In the genomic region with DNA sequence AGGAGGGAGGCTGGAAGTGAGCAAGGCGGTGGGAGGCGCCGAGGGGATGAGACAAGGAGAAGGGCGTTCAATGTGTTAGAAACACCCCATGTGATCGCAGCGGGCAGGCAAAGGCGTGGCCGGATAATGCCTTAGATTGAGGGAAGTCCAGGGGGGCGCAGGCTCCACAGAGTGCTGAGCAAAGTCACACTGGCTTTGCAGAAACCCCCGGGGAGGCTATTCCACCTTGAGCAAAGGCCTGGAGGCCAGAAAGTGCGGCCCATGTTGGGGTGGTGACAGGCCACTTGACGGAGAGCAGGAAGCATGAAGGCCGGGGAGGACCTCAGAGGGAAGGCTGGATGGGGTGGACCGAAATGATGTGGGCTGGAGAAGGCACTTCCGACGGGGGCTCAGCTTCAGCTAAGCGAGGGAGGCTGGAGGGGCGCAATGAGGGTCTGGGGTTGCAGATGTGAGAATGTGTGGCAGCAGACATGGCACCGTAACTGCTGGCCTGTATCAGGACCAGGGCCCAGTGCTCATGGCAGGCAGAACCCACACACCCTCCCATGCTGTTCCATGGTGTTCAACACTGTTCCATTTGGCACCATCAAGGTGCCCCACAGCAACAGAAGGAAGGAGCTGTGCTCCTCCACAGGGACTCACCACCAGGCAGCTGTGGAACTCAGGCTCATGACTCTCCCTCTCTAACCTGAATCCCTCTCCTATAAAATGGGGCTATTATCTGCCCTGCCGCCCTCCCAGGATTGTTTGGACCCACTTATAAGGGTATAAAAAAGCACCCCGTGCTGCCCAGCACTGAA, we compare ENCODE assay signal across 26 cellular contexts. TPM values are rescaled to one million over a fixed set of nuclear protein-coding genes. Genes with fewer than 3 reads are reported as not detected.
A peak's percentile ranks its signal among the peaks of the same experiment; 100 is the strongest.
DNase-seq lines count a peak whose midpoint lies in the region; ATAC-seq and TF ChIP-seq lines count a peak whose summit lies in the region.
"Had no signal": no experiment of that assay in that cellular context is flagged by ENCODE, and none has a peak within 500 bp of the region (broad histone marks: within the 10 kb centered on the region; RNA-seq: fewer than 3 reads in every experiment).

No MANE protein-coding gene starts in this region.

- TF ChIP-seq POLR2A in vagina (IDR thresholded peaks at IDR 0.05): no peak

- H2AFZ ChIP-seq in neuronal stem cell (ENCODE audit: low read length): no peak overlapping the region
- H2AFZ ChIP-seq: GM23248 had no signal

- peak overlapping the region; percentile 46 for H2AK5ac ChIP-seq in neuronal stem cell (ENCODE audit: low read depth, low read length)

- 70% methylated on average over 21 of the region's 21 CpGs for WGBS in right cardiac atrium
- no CpG with 5 or more reads among the region's 21 CpGs for WGBS in neuronal stem cell (ENCODE audit: extremely low coverage in 2 of 2, insufficient read length in 2 of 2, insufficient replicate concordance in 1 of 2), 2 donors

- no peaks in the 10 kb centered on the region for H3K4me1 ChIP-seq in right atrium auricular region
- H3K4me1 ChIP-seq in right cardiac atrium (ENCODE audit: control insufficient read depth, insufficient read depth, low read length): no peaks in the 10 kb centered on the region
- H3K4me1 ChIP-seq in neuronal stem cell (ENCODE audit: control insufficient read depth in 2 of 2, insufficient read depth in 1 of 2, low read depth in 1 of 2, low read length in 2 of 2): peaks cover 0 to 6% of the 10 kb centered on the region in 2 donors
- H3K4me1 ChIP-seq in vagina: no peaks in the 10 kb centered on the region
- H3K4me1 ChIP-seq: heart right ventricle had no signal

- peak overlapping the region; percentile 16 for H2BK12ac ChIP-seq in neuronal stem cell (ENCODE audit: low read length)

- no peak overlapping the region for H4K91ac ChIP-seq in neuronal stem cell (ENCODE audit: low read depth, low read length, poor library complexity)

- H3K36me3 ChIP-seq in right atrium auricular region: no peaks in the 10 kb centered on the region
- H3K36me3 ChIP-seq in neuronal stem cell (replicated peaks in 1 of 2; ENCODE audit: control insufficient read depth in 2 of 2, insufficient read depth in 2 of 2, low read length in 2 of 2): no peaks in the 10 kb centered on the region
- H3K36me3 ChIP-seq in vagina: no peaks in the 10 kb centered on the region
- H3K36me3 ChIP-seq: heart right ventricle had no signal

- no peak overlapping the region for H3K23ac ChIP-seq in neuronal stem cell (ENCODE audit: low read depth, low read length, poor library complexity)

- H3K9me3 ChIP-seq in right atrium auricular region (peaks cover 0 to 8% of the 10 kb centered on the region in 2 donors), right cardiac atrium (ENCODE audit: control insufficient read depth, low read length) (no peaks in the 10 kb centered on the region), neuronal stem cell (replicated peaks in 1 of 2; ENCODE audit: control insufficient read depth in 2 of 2, insufficient read depth in 1 of 2, low read depth in 1 of 2, low read length in 2 of 2) (no peaks in the 10 kb centered on the region), vagina (no peaks in the 10 kb centered on the region)
- H3K9me3 ChIP-seq: mucosa of descending colon had no signal

- intact Hi-C loops in right cardiac atrium (cut with DNase I) (no loop called here), vagina (cut with DNase I) (no loop called here)

- ATAC-seq in right cardiac atrium (no peak), GM19351 (IDR thresholded peaks at IDR 0.05; ENCODE audit: unreplicated experiment) (no peak), HG02970 (IDR thresholded peaks at IDR 0.05; ENCODE audit: low FRiP score, unreplicated experiment) (no peak)
- ATAC-seq: heart right ventricle, mucosa of descending colon, T-cell had no signal

- no peaks in the 10 kb centered on the region for H3K27me3 ChIP-seq in right atrium auricular region
- H3K27me3 ChIP-seq in right cardiac atrium (ENCODE audit: control insufficient read depth, insufficient read depth): no peaks in the 10 kb centered on the region
- no peaks in the 10 kb centered on the region for H3K27me3 ChIP-seq in neuronal stem cell (ENCODE audit: control insufficient read depth in 3 of 3, insufficient read depth in 3 of 3, low read depth in 1 of 3, low read length in 3 of 3)
- H3K27me3 ChIP-seq in vagina: no peaks in the 10 kb centered on the region

- H3K4me3 ChIP-seq in right atrium auricular region: no peak overlapping the region
- H3K4me3 ChIP-seq in right cardiac atrium (ENCODE audit: low read length): no peak overlapping the region
- no peak overlapping the region for H3K4me3 ChIP-seq in neuronal stem cell (ENCODE audit: low read length in 2 of 2)
- H3K4me3 ChIP-seq in vagina: no peak overlapping the region
- H3K4me3 ChIP-seq: dorsolateral prefrontal cortex, GM23248, heart right ventricle, mucosa of descending colon had no signal

- no peak overlapping the region for H3K4me2 ChIP-seq in neuronal stem cell (ENCODE audit: insufficient read depth, low read length, poor library complexity, severe bottlenecking)

- H3K18ac ChIP-seq in neuronal stem cell (ENCODE audit: low read length): peak overlapping the region; percentile 90

- H2BK15ac ChIP-seq in neuronal stem cell (ENCODE audit: low read length): no peak overlapping the region

- DNase-seq in right atrium auricular region (ENCODE audit: low spot score): peak; percentile 30
- DNase-seq in right cardiac atrium: no peak
- peak; percentile 40 for DNase-seq in ecto neural progenitor cell (ENCODE audit: low spot score)
- no peak for DNase-seq in neuronal stem cell (ENCODE audit: low spot score)
- peak; percentile 64 to 77 for DNase-seq in vagina (ENCODE audit: extremely low spot score in 2 of 2)
- DNase-seq in NCI-H526 (lab: John Stamatoyannopoulos, UW): no peak
- DNase-seq: activated CD4-positive, alpha-beta T cell treated with anti-CD3 and anti-CD28 coated beads for 4 hours; activated T-cell treated with anti-CD3 and anti-CD28 coated beads for 4 hours; anterior cingulate cortex; C1 segment of cervical spinal cord; caudate nucleus; EL; foreskin fibroblast; GM23248; heart right ventricle; mucosa of descending colon; NCI-H1105; NCI-H2081 treated with DMSO at 0.1 percent for 48 hours; OCI-M1; SHP77 treated with DMSO at 0.1 percent for 48 hours had no signal

- H2BK5ac ChIP-seq in neuronal stem cell (ENCODE audit: low read length): peak overlapping the region; percentile 22

- no peak overlapping the region for H3K9ac ChIP-seq in neuronal stem cell (ENCODE audit: low read depth, low read length, poor library complexity)
- H3K9ac ChIP-seq: GM23248 had no signal

- no peak overlapping the region for H4K8ac ChIP-seq in neuronal stem cell (ENCODE audit: low read depth, low read length)

- no peaks in the 10 kb centered on the region for H3K79me1 ChIP-seq in neuronal stem cell (ENCODE audit: low read depth, low read length)

- H3K27ac ChIP-seq in right atrium auricular region (no peak overlapping the region), right cardiac atrium (ENCODE audit: low read length) (no peak overlapping the region), neuronal stem cell (replicated peaks; ENCODE audit: low read length) (no peak overlapping the region), vagina (no peak overlapping the region)
- H3K27ac ChIP-seq: dorsolateral prefrontal cortex, GM23248, heart right ventricle had no signal

- H3K4ac ChIP-seq in neuronal stem cell (ENCODE audit: low read length): no peak overlapping the region

- TF ChIP-seq CTCF in right atrium auricular region (IDR thresholded peaks at IDR 0.05): no peak
- TF ChIP-seq CTCF in vagina (IDR thresholded peaks at IDR 0.05): no peak

- no peak overlapping the region for H2BK120ac ChIP-seq in neuronal stem cell (ENCODE audit: low read depth, low read length)

- peak overlapping the region; percentile 38 for H3K14ac ChIP-seq in neuronal stem cell (ENCODE audit: low read length)

RNA-seq across cellular contexts. Expression of a gene that starts 50.3 kb away (rescaled TPM):
- total RNA-seq in right atrium auricular region: not detected
- total RNA-seq in right cardiac atrium: not detected
- not detected for polyA plus RNA-seq in right cardiac atrium
- 0.04 TPM for polyA plus RNA-seq in neuronal stem cell (2013, experiment 1 of 2)
- 0.07 TPM for polyA plus RNA-seq in neuronal stem cell (2013, experiment 2 of 2)
- not detected for total RNA-seq in vagina
- total RNA-seq: epithelial cell of proximal tubule, GM23248, T-cell had no signal
- polyA plus RNA-seq: GM23248, heart right ventricle, urinary bladder had no signal

Comparison
In these comparisons a context has a peak if more than half of its experiments do, and no peak if none do; other contexts are left out.
1. DNase-seq: peak in right atrium auricular region (single experiment), ecto neural progenitor cell (single experiment) and vagina (2 of 2); none in right cardiac atrium (0 of 3), neuronal stem cell (single experiment) and NCI-H526 (0 of 2).